ENCODE assay signal across 19 cellular contexts in genomic region chr22:27089303-27089702, GRCh38.
"Had no signal": no experiment of that assay in that cellular context is flagged by ENCODE, and none has a peak within 500 bp of the region (broad histone marks: within the 10 kb centered on the region; RNA-seq: fewer than 3 reads in every experiment).

No MANE protein-coding gene starts in this region.

- DNase-seq: hypothalamus; immature natural killer cell; left ventricle myocardium inferior; mesendoderm; naive B cell; natural killer cell; nephron progenitor cell; occipital lobe; right lobe of liver; stimulated activated CD4-positive, alpha-beta T cell treated with anti-CD3 and anti-CD28 coated beads, Interleukin-1b, Interleukin-23, amount 100 ng/mL, for 48 hours; stimulated activated CD4-positive, alpha-beta T cell treated with anti-CD3 and anti-CD28 coated beads, Interleukin-2, amount 100 ng/mL, for 48 hours; stimulated activated CD4-positive, alpha-beta T cell treated with anti-CD3 and anti-CD28 coated beads, Interleukin-4, amount 100 ng/mL, for 4 hours; stimulated activated CD8-positive, alpha-beta memory T cell treated with anti-CD3 and anti-CD28 coated beads, Interleukin-4, amount 100 ng/mL, for 48 hours; stimulated activated naive CD8-positive, alpha-beta T cell treated with anti-CD3 and anti-CD28 coated beads, Interleukin-15, Interleukin-2, amounts not matched to agents 100 U/mL and 50 U/mL, for 24 hours; tibial artery; trophoblast cell; upper lobe of right lung; uterus had no signal

- ATAC-seq: natural killer cell; right lobe of liver; stimulated activated memory B cell treated with anti-CD40 and anti-IgM and Interleukin-4, amounts not matched to agents 10 μg/mL and 1 μg/mL and 100 μg/mL, for 72 hours; stimulated activated naive CD8-positive, alpha-beta T cell treated with anti-CD3 and anti-CD28 coated beads, Interleukin-15, Interleukin-2, amounts not matched to agents 100 U/mL and 50 U/mL, for 24 hours; upper lobe of right lung had no signal
